ENCODE assay signal across 10 cellular contexts in genomic region chr1:71641013-71641412, GRCh38.
"Had no signal": no experiment of that assay in that cellular context is flagged by ENCODE, and none has a peak within 500 bp of the region (broad histone marks: within the 10 kb centered on the region; RNA-seq: fewer than 3 reads in every experiment).

No MANE protein-coding gene starts in this region.

- H3K36me3 ChIP-seq: heart left ventricle, sigmoid colon, upper lobe of right lung had no signal

- H3K9me3 ChIP-seq: heart left ventricle, psoas muscle, sigmoid colon, upper lobe of right lung had no signal

- DNase-seq: activated CD4-positive, alpha-beta T cell treated with anti-CD3 and anti-CD28 coated beads, Interleukin-2, amount 10 ng/mL, durations not matched to agents 24 days and 14 days; activated naive CD4-positive, alpha-beta T cell treated with Interleukin-2 at 50 U/mL for 16 hours; foreskin melanocyte; heart left ventricle; psoas muscle; sigmoid colon; stimulated activated CD4-positive, alpha-beta T cell treated with anti-CD3 and anti-CD28 coated beads, Interleukin-12 subunit alpha, Interleukin-12 subunit beta, amount 100 ng/mL, for 4 hours; stimulated activated CD4-positive, alpha-beta T cell treated with anti-CD3 and anti-CD28 coated beads, Interleukin-2, amount 100 ng/mL, for 48 hours; stimulated activated naive CD4-positive, alpha-beta T cell treated with Interleukin-2 at 50 U/mL for 16 hours; upper lobe of right lung had no signal

- H3K4me1 ChIP-seq: psoas muscle, upper lobe of right lung had no signal

- H3K27me3 ChIP-seq: heart left ventricle, sigmoid colon, upper lobe of right lung had no signal

- H3K4me3 ChIP-seq: heart left ventricle, psoas muscle, sigmoid colon, upper lobe of right lung had no signal

- H3K27ac ChIP-seq: heart left ventricle, psoas muscle, sigmoid colon, upper lobe of right lung had no signal
